ENCODE assay signal across 1 cellular context in the genomic region with DNA sequence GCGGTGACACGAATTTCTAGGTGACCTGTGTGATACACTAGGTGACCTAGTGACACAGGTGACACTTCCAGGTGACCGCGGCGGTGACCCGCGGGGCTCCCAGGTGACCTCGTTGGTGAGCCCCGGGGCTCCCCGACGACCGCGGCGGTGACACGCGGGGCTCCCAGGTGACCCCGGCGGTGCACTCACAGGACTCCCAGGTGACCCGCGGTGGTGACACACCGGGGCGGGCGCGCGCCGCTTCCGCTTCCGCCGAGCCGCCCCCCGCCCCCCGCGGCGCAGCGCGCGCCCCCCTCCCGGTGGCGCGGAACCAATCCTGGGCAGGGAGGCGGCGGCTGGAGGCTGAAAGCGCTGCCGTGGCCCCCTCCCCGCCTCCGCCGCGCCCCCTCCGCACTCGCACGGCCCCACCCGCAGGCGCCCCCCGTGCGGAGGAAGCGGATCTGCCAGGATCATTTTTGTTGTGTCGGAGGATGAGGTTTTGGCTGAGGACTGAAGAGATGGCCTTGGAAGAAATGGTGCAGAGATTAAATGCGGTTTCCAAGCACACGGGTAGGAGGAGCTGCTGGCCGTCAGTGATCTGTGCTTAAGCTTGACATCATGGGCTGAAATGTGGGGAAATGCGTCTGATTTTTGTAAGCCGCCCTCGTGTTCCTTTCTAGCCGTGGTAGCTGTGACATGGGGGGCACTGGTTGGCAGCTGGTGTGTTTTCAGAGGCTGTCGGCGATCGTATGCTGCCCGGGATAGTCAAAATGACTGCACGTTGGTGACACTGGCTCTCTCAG.
TF ChIP-seq lines count a peak whose summit lies in the region.

A gene with protein sequence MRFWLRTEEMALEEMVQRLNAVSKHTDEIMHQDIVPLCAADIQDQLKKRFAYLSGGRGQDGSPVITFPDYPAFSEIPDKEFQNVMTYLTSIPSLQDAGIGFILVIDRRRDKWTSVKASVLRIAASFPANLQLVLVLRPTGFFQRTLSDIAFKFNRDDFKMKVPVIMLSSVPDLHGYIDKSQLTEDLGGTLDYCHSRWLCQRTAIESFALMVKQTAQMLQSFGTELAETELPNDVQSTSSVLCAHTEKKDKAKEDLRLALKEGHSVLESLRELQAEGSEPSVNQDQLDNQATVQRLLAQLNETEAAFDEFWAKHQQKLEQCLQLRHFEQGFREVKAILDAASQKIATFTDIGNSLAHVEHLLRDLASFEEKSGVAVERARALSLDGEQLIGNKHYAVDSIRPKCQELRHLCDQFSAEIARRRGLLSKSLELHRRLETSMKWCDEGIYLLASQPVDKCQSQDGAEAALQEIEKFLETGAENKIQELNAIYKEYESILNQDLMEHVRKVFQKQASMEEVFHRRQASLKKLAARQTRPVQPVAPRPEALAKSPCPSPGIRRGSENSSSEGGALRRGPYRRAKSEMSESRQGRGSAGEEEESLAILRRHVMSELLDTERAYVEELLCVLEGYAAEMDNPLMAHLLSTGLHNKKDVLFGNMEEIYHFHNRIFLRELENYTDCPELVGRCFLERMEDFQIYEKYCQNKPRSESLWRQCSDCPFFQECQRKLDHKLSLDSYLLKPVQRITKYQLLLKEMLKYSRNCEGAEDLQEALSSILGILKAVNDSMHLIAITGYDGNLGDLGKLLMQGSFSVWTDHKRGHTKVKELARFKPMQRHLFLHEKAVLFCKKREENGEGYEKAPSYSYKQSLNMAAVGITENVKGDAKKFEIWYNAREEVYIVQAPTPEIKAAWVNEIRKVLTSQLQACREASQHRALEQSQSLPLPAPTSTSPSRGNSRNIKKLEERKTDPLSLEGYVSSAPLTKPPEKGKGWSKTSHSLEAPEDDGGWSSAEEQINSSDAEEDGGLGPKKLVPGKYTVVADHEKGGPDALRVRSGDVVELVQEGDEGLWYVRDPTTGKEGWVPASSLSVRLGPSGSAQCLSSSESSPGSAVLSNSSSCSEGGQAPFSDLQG (plus strand): TSS at position 305 of the 782 bp plus-strand sequence. CDS start 166 bp downstream, at position 471.

TF ChIP-seq in HepG2, 621 proteins besides CTCF, POLR2A, EP300 and RAD21 (continues in another document):
- TF ChIP-seq, protein P1, sequence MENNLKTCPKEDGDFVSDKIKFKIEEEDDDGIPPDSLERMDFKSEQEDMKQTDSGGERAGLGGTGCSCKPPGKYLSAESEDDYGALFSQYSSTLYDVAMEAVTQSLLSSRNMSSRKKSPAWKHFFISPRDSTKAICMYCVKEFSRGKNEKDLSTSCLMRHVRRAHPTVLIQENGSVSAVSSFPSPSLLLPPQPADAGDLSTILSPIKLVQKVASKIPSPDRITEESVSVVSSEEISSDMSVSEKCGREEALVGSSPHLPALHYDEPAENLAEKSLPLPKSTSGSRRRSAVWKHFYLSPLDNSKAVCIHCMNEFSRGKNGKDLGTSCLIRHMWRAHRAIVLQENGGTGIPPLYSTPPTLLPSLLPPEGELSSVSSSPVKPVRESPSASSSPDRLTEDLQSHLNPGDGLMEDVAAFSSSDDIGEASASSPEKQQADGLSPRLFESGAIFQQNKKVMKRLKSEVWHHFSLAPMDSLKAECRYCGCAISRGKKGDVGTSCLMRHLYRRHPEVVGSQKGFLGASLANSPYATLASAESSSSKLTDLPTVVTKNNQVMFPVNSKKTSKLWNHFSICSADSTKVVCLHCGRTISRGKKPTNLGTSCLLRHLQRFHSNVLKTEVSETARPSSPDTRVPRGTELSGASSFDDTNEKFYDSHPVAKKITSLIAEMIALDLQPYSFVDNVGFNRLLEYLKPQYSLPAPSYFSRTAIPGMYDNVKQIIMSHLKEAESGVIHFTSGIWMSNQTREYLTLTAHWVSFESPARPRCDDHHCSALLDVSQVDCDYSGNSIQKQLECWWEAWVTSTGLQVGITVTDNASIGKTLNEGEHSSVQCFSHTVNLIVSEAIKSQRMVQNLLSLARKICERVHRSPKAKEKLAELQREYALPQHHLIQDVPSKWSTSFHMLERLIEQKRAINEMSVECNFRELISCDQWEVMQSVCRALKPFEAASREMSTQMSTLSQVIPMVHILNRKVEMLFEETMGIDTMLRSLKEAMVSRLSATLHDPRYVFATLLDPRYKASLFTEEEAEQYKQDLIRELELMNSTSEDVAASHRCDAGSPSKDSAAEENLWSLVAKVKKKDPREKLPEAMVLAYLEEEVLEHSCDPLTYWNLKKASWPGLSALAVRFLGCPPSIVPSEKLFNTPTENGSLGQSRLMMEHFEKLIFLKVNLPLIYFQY (CRISPR knock-in tag; IDR thresholded peaks at IDR 0.05; ENCODE audit: borderline replicate concordance), result no peak
- TF ChIP-seq ZNF552 (CRISPR knock-in tag; IDR thresholded peaks at IDR 0.05; ENCODE audit: borderline replicate concordance) (no peak), BRD4 (CRISPR knock-in tag; IDR thresholded peaks at IDR 0.05) (no peak), ZMAT3 (CRISPR knock-in tag; conservative IDR thresholded peaks at IDR 0.05) (0 out of 2 replicates have a peak, but pooled peaks have one; percentile 40), PHF5A (CRISPR knock-in tag; IDR thresholded peaks at IDR 0.05; ENCODE audit: low read depth, unreplicated experiment) (no peak), TBP (CRISPR knock-in tag; IDR thresholded peaks at IDR 0.05) (no peak), ARNT (IDR thresholded peaks at IDR 0.05) (no peak), MAFF (IDR thresholded peaks at IDR 0.05; ENCODE audit: low read depth, low read length) (no peak), KAT8 (CRISPR knock-in tag; IDR thresholded peaks at IDR 0.05) (0 out of 2 replicates have a peak, but pooled peaks have one; percentile 16), ZNF343 (CRISPR knock-in tag; IDR thresholded peaks at IDR 0.05) (no peak), ATAD3A (CRISPR knock-in tag; IDR thresholded peaks at IDR 0.05) (no peak), SP140L (CRISPR knock-in tag; IDR thresholded peaks at IDR 0.05; ENCODE audit: borderline replicate concordance) (no peak), ZNF382 (CRISPR knock-in tag; IDR thresholded peaks at IDR 0.05; ENCODE audit: borderline replicate concordance) (no peak), ZNF34 (CRISPR knock-in tag; IDR thresholded peaks at IDR 0.05; ENCODE audit: borderline replicate concordance) (no peak), ZNF766 (CRISPR knock-in tag; IDR thresholded peaks at IDR 0.05; ENCODE audit: borderline replicate concordance) (no peak), PHF8 (CRISPR knock-in tag; IDR thresholded peaks at IDR 0.05) (0 out of 2 replicates have a peak, but pooled peaks have one; percentile 27), KLF16 (CRISPR knock-in tag; IDR thresholded peaks at IDR 0.05) (no peak), JDP2 (CRISPR knock-in tag; IDR thresholded peaks at IDR 0.05; ENCODE audit: borderline replicate concordance) (no peak), TOE1 (CRISPR knock-in tag; IDR thresholded peaks at IDR 0.05) (no peak)
- TF ChIP-seq, protein P2, sequence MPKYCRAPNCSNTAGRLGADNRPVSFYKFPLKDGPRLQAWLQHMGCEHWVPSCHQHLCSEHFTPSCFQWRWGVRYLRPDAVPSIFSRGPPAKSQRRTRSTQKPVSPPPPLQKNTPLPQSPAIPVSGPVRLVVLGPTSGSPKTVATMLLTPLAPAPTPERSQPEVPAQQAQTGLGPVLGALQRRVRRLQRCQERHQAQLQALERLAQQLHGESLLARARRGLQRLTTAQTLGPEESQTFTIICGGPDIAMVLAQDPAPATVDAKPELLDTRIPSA (CRISPR knock-in tag; IDR thresholded peaks at IDR 0.05; ENCODE audit: borderline replicate concordance), result no peak; the same call in 1 of the 2 replicates
- TF ChIP-seq, protein P3, sequence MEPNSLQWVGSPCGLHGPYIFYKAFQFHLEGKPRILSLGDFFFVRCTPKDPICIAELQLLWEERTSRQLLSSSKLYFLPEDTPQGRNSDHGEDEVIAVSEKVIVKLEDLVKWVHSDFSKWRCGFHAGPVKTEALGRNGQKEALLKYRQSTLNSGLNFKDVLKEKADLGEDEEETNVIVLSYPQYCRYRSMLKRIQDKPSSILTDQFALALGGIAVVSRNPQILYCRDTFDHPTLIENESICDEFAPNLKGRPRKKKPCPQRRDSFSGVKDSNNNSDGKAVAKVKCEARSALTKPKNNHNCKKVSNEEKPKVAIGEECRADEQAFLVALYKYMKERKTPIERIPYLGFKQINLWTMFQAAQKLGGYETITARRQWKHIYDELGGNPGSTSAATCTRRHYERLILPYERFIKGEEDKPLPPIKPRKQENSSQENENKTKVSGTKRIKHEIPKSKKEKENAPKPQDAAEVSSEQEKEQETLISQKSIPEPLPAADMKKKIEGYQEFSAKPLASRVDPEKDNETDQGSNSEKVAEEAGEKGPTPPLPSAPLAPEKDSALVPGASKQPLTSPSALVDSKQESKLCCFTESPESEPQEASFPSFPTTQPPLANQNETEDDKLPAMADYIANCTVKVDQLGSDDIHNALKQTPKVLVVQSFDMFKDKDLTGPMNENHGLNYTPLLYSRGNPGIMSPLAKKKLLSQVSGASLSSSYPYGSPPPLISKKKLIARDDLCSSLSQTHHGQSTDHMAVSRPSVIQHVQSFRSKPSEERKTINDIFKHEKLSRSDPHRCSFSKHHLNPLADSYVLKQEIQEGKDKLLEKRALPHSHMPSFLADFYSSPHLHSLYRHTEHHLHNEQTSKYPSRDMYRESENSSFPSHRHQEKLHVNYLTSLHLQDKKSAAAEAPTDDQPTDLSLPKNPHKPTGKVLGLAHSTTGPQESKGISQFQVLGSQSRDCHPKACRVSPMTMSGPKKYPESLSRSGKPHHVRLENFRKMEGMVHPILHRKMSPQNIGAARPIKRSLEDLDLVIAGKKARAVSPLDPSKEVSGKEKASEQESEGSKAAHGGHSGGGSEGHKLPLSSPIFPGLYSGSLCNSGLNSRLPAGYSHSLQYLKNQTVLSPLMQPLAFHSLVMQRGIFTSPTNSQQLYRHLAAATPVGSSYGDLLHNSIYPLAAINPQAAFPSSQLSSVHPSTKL (CRISPR knock-in tag; IDR thresholded peaks at IDR 0.05), result no peak; the same call in 1 of the 2 replicates
- TF ChIP-seq, protein P4, sequence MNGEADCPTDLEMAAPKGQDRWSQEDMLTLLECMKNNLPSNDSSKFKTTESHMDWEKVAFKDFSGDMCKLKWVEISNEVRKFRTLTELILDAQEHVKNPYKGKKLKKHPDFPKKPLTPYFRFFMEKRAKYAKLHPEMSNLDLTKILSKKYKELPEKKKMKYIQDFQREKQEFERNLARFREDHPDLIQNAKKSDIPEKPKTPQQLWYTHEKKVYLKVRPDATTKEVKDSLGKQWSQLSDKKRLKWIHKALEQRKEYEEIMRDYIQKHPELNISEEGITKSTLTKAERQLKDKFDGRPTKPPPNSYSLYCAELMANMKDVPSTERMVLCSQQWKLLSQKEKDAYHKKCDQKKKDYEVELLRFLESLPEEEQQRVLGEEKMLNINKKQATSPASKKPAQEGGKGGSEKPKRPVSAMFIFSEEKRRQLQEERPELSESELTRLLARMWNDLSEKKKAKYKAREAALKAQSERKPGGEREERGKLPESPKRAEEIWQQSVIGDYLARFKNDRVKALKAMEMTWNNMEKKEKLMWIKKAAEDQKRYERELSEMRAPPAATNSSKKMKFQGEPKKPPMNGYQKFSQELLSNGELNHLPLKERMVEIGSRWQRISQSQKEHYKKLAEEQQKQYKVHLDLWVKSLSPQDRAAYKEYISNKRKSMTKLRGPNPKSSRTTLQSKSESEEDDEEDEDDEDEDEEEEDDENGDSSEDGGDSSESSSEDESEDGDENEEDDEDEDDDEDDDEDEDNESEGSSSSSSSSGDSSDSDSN (CRISPR knock-in tag; IDR thresholded peaks at IDR 0.05), result no peak
- TF ChIP-seq, protein P5, sequence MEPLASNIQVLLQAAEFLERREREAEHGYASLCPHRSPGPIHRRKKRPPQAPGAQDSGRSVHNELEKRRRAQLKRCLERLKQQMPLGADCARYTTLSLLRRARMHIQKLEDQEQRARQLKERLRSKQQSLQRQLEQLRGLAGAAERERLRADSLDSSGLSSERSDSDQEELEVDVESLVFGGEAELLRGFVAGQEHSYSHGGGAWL (CRISPR knock-in tag; IDR thresholded peaks at IDR 0.05), result no peak
- TF ChIP-seq, protein P6, sequence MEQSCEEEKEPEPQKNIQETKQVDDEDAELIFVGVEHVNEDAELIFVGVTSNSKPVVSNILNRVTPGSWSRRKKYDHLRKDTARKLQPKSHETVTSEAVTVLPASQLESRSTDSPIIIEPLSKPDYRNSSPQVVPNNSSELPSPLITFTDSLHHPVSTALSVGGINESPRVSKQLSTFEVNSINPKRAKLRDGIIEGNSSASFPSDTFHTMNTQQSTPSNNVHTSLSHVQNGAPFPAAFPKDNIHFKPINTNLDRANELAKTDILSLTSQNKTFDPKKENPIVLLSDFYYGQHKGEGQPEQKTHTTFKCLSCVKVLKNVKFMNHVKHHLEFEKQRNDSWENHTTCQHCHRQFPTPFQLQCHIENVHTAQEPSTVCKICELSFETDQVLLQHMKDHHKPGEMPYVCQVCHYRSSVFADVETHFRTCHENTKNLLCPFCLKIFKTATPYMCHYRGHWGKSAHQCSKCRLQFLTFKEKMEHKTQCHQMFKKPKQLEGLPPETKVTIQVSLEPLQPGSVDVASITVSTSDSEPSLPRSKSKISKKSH (CRISPR knock-in tag; IDR thresholded peaks at IDR 0.05; ENCODE audit: borderline replicate concordance), result 0 out of 2 replicates have a peak, but pooled peaks have one; percentile 41
- TF ChIP-seq, protein P7, sequence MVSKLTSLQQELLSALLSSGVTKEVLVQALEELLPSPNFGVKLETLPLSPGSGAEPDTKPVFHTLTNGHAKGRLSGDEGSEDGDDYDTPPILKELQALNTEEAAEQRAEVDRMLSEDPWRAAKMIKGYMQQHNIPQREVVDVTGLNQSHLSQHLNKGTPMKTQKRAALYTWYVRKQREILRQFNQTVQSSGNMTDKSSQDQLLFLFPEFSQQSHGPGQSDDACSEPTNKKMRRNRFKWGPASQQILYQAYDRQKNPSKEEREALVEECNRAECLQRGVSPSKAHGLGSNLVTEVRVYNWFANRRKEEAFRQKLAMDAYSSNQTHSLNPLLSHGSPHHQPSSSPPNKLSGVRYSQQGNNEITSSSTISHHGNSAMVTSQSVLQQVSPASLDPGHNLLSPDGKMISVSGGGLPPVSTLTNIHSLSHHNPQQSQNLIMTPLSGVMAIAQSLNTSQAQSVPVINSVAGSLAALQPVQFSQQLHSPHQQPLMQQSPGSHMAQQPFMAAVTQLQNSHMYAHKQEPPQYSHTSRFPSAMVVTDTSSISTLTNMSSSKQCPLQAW (CRISPR knock-in tag; IDR thresholded peaks at IDR 0.05), result 0 out of 2 replicates have a peak, but pooled peaks have one; percentile 13
- TF ChIP-seq, protein P8, sequence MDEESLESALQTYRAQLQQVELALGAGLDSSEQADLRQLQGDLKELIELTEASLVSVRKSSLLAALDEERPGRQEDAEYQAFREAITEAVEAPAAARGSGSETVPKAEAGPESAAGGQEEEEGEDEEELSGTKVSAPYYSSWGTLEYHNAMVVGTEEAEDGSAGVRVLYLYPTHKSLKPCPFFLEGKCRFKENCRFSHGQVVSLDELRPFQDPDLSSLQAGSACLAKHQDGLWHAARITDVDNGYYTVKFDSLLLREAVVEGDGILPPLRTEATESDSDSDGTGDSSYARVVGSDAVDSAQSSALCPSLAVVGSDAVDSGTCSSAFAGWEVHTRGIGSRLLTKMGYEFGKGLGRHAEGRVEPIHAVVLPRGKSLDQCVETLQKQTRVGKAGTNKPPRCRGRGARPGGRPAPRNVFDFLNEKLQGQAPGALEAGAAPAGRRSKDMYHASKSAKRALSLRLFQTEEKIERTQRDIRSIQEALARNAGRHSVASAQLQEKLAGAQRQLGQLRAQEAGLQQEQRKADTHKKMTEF (CRISPR knock-in tag; IDR thresholded peaks at IDR 0.05), result peak; percentile 48; the same call in 1 of the 2 replicates
